In the genomic region with DNA sequence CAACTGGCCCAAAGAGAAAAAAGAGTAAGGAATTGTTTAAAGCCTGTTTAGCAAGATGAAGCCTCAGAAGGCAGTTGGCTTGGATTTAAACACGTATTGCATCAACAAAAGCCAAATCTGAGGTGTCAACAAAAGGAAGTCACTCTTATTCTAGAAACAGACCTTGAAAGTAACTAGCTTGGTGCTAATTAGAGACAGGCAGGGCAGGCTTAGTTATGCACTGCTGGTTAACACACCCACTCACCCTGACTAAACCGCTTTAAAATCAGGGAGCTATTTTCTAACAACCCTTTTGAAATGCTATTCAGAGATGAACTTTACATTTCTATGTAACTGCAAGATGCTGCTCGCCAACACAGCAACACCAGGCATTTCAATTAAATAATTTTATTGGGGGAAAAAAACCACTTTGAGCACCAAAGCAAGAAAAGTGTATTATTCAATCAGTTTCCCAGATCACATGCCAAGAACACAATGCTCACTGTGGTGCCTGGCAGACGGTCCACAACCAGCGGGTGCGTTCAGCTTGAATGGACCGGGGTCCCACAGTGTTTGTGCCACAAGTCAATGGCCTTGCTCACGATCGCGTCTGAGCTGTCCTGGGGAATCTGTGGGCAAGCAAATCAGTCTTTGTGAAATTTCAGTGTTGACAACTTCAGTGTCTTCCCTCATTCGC, we compare ENCODE assay signal across 9 cellular contexts. TPM values are rescaled to one million over a fixed set of nuclear protein-coding genes. Genes with fewer than 3 reads are reported as not detected.
DNase-seq lines count a peak whose midpoint lies in the region; ATAC-seq and TF ChIP-seq lines count a peak whose summit lies in the region.
"Had no signal": no experiment of that assay in that cellular context is flagged by ENCODE, and none has a peak within 500 bp of the region (broad histone marks: within the 10 kb centered on the region; RNA-seq: fewer than 3 reads in every experiment).

No MANE protein-coding gene starts in this region.

- ATAC-seq in GM19468 (IDR thresholded peaks at IDR 0.05; ENCODE audit: extremely low read depth, unreplicated experiment) (peak; percentile 34), IMR-90 (ENCODE audit: low read depth) (no peak), gastroesophageal sphincter (no peak), left colon (no peak)

- H3K4ac ChIP-seq in IMR-90 (ENCODE audit: low read depth, low read length): peak overlapping the region; percentile 74; the same call in 1 of the 2 replicates

- no peak overlapping the region for H4K8ac ChIP-seq in IMR-90 (ENCODE audit: low read depth in 2 of 2, low read length in 2 of 2)

- in situ Hi-C loops in IMR-90 (cut with MboI; ENCODE audit: low sequenced_read_pairs): no loop called here

- H2BK15ac ChIP-seq in IMR-90 (ENCODE audit: low read depth, low read length): no peak overlapping the region

- no peak overlapping the region for H3K23ac ChIP-seq in IMR-90 (ENCODE audit: low read depth, low read length)

- H3K27me3 ChIP-seq in BLaER1 treated with 17β-estradiol and CSF1 and Interleukin-3, amounts not matched to agents 10 nM and 100 nM: no peaks in the 10 kb centered on the region
- H3K27me3 ChIP-seq in IMR-90 (ENCODE audit: control insufficient read depth, insufficient read depth, low read length) (no peaks in the 10 kb centered on the region), gastroesophageal sphincter (no peaks in the 10 kb centered on the region)

- H2BK5ac ChIP-seq in IMR-90 (ENCODE audit: low read depth, low read length, poor library complexity, severe bottlenecking): no peak overlapping the region

- no peak overlapping the region for H2AK9ac ChIP-seq in IMR-90 (replicated peaks; ENCODE audit: low read depth, low read length, poor library complexity)

- no TSS peak for BruUV-seq in IMR-90 (replicated peaks; lab: Mats Ljungman, UMichigan)

- peak overlapping the region; percentile 68; the same call in 1 of the 2 replicates for H2AK5ac ChIP-seq in IMR-90 (ENCODE audit: low read depth, low read length)

- H2BK20ac ChIP-seq in IMR-90 (ENCODE audit: low read depth, low read length): peak overlapping the region; percentile 39; the same call in 1 of the 2 replicates

- peaks cover 8% of the 10 kb centered on the region for H3K9me1 ChIP-seq in IMR-90 (ENCODE audit: insufficient read depth, low read length)

- no peaks in the 10 kb centered on the region for H3K9me3 ChIP-seq in BLaER1 treated with 17β-estradiol and CSF1 and Interleukin-3, amounts not matched to agents 10 nM and 100 nM (replicated peaks in 1 of 11)
- no peaks in the 10 kb centered on the region for H3K9me3 ChIP-seq in IMR-90 (ENCODE audit: control insufficient read depth, insufficient read depth, low read length)
- H3K9me3 ChIP-seq in gastroesophageal sphincter: no peaks in the 10 kb centered on the region

- TF ChIP-seq RAD21 in IMR-90 (IDR thresholded peaks at IDR 0.05; ENCODE audit: low read length): no peak

- peak overlapping the region; percentile 71 to 92 (median 85) for H3K4me2 ChIP-seq in BLaER1 treated with 17β-estradiol and CSF1 and Interleukin-3, amounts not matched to agents 10 nM and 100 nM
- no peak overlapping the region for H3K4me2 ChIP-seq in IMR-90 (ENCODE audit: low read depth, low read length)

- H3K14ac ChIP-seq in IMR-90 (replicated peaks; ENCODE audit: low read depth, low read length): peak overlapping the region; percentile 49; the same call in 1 of the 2 replicates

- H3K4me1 ChIP-seq in BLaER1 treated with 17β-estradiol and CSF1 and Interleukin-3, amounts not matched to agents 10 nM and 100 nM: peaks cover 67 to 89% (median 81%) of the 10 kb centered on the region in 10 experiments
- peaks cover 10% of the 10 kb centered on the region for H3K4me1 ChIP-seq in IMR-90 (ENCODE audit: control insufficient read depth, insufficient read depth, low read length)
- H3K4me1 ChIP-seq in gastroesophageal sphincter: peaks cover 5 to 31% (median 8%) of the 10 kb centered on the region in 3 donors

- TF ChIP-seq CTCF in IMR-90 (conservative IDR thresholded peaks at IDR 0.05; ENCODE audit: low read depth, low read length): no peak
- TF ChIP-seq CTCF in gastroesophageal sphincter (IDR thresholded peaks at IDR 0.05): no peak

- dilution Hi-C loops in IMR-90 (cut with HindIII; ENCODE audit: low sequenced_read_pairs, unreplicated experiment): no loop called here

- peaks cover 6 to 14% of the 10 kb centered on the region in 2 experiments; a peak in 2 of 4 replicates for H3K79me1 ChIP-seq in IMR-90 (ENCODE audit: low read depth in 1 of 2, low read length in 2 of 2)

- no peaks in the 10 kb centered on the region for H4K20me1 ChIP-seq in BLaER1 treated with 17β-estradiol and CSF1 and Interleukin-3, amounts not matched to agents 10 nM and 100 nM
- no peaks in the 10 kb centered on the region for H4K20me1 ChIP-seq in IMR-90 (ENCODE audit: insufficient read depth, low read length)

- peaks cover 27 to 77% (median 63%) of the 10 kb centered on the region in 11 experiments; a peak in 21 of 22 replicates for H3K36me3 ChIP-seq in BLaER1 treated with 17β-estradiol and CSF1 and Interleukin-3, amounts not matched to agents 10 nM and 100 nM
- peaks cover 13% of the 10 kb centered on the region; the same call in 1 of the 2 replicates for H3K36me3 ChIP-seq in IMR-90 (ENCODE audit: control insufficient read depth, insufficient read depth, low read length)
- peaks cover 0 to 38% of the 10 kb centered on the region in 2 donors for H3K36me3 ChIP-seq in gastroesophageal sphincter

- no peak for TF ChIP-seq EP300 in gastroesophageal sphincter (IDR thresholded peaks at IDR 0.05)

- POLR2A ChIA-PET in IMR-90 (lab: Charles Lee; ENCODE audit: unreplicated experiment): no interaction called here

- intact Hi-C loops in IMR-90 (cut with micrococcal nuclease) (no loop called here), left colon (cut with DNase I, micrococcal nuclease) (no loop called here)

- no peak overlapping the region for H3K56ac ChIP-seq in IMR-90 (ENCODE audit: extremely low read depth, insufficient read depth, low read length)

- H2BK120ac ChIP-seq in IMR-90 (ENCODE audit: low read depth, low read length): peak overlapping the region; percentile 58; the same call in 1 of the 2 replicates

- DNase-seq in IMR-90 (no peak), SW480 (ENCODE audit: low spot score) (no peak), NCI-H2107 treated with DMSO at 0.1 percent for 48 hours (lab: John Stamatoyannopoulos, UW; ENCODE audit: unreplicated experiment) (no peak), left colon (no peak), AG08396 (ENCODE audit: low spot score) (no peak)
- DNase-seq: activated CD4-positive, alpha-beta memory T cell treated with anti-CD3 and anti-CD28 coated beads for 36 hours had no signal

- TF ChIP-seq POLR2A in IMR-90 (IDR thresholded peaks at IDR 0.05; ENCODE audit: low read depth, low read length): no peak
- no peak for TF ChIP-seq POLR2A in gastroesophageal sphincter (IDR thresholded peaks at IDR 0.05)

- H3K18ac ChIP-seq in IMR-90 (ENCODE audit: low read depth, low read length): no peak overlapping the region

- H4K5ac ChIP-seq in IMR-90 (ENCODE audit: low read depth, low read length): no peak overlapping the region

- CTCF ChIA-PET in IMR-90 (lab: Yijun Ruan, JAX): no interaction called here

- H2AFZ ChIP-seq in IMR-90 (replicated peaks; ENCODE audit: low read length, poor library complexity): no peak overlapping the region

- H4K91ac ChIP-seq in IMR-90 (ENCODE audit: insufficient read depth, low read depth, low read length): no peak overlapping the region

- H3K27ac ChIP-seq in BLaER1 treated with 17β-estradiol and CSF1 and Interleukin-3, amounts not matched to agents 10 nM and 100 nM: peak overlapping the region; percentile 86 to 97 (median 92); a peak in 21 of 22 replicates
- H3K27ac ChIP-seq in IMR-90 (ENCODE audit: insufficient read depth, low read length) (no peak overlapping the region), gastroesophageal sphincter (peak overlapping the region in 3 of 4 donors; percentile 72 to 80 (median 76))

- peak overlapping the region in 10 of 11 experiments; percentile 67 to 82 (median 77); a peak in 17 of 22 replicates for H3K9ac ChIP-seq in BLaER1 treated with 17β-estradiol and CSF1 and Interleukin-3, amounts not matched to agents 10 nM and 100 nM
- no peak overlapping the region for H3K9ac ChIP-seq in IMR-90 (ENCODE audit: low read depth, low read length)

- no peak overlapping the region for H3K4me3 ChIP-seq in BLaER1 treated with 17β-estradiol and CSF1 and Interleukin-3, amounts not matched to agents 10 nM and 100 nM
- no peak overlapping the region for H3K4me3 ChIP-seq in IMR-90 (ENCODE audit: insufficient read depth, low read depth, low read length)
- H3K4me3 ChIP-seq in gastroesophageal sphincter: no peak overlapping the region

- 90% methylated on average over 8 of the region's 11 CpGs; no CpG with 5 or more reads in 1 of the 2 experiments for WGBS in IMR-90 (ENCODE audit: extremely low coverage in 2 of 2, insufficient read length in 1 of 2), 2 experiments
- 17 to 70% methylated on average over 2 to 10 of the region's 11 CpGs for WGBS in gastroesophageal sphincter (ENCODE audit: low coverage in 1 of 2), 2 donors

TF ChIP-seq in IMR-90, 13 proteins besides CTCF, POLR2A, EP300 and RAD21:
- no peak for TF ChIP-seq SMC3 (IDR thresholded peaks at IDR 0.05; ENCODE audit: low read depth, low read length)
- no peak for TF ChIP-seq MAZ (IDR thresholded peaks at IDR 0.05; ENCODE audit: borderline replicate concordance, low read depth, low read length)
- no peak for TF ChIP-seq USF2 (IDR thresholded peaks at IDR 0.05; ENCODE audit: low read depth, low read length)
- TF ChIP-seq FOS (IDR thresholded peaks at IDR 0.05; ENCODE audit: low read depth, low read length): no peak

RNA-seq across cellular contexts. Expression of gene TBC1D7, which starts 23.6 kb away (rescaled TPM):
- 14.3 and 16.4 TPM in 2 replicates for total RNA-seq in IMR-90 (2012; rRNA removed)
- 17.6 and 22.6 TPM in 2 replicates for polyA plus RNA-seq in IMR-90 (2012; rRNA removed)
- polyA plus RNA-seq in IMR-90 (2012; cell fraction: cytosol; rRNA removed): 9.8 and 23.1 TPM in 2 replicates
- polyA plus RNA-seq in IMR-90 (2012; cell fraction: nucleus; rRNA removed; ENCODE audit: low replicate concordance): 3.2 and 15.3 TPM in 2 replicates
- 10 to 100 TPM in 1 of 4 donors, 1 to 10 TPM in 3; 5.1 to 14.5 (median 7.3) TPM for total RNA-seq in gastroesophageal sphincter
- 10 to 100 TPM; 20.9 to 22.1 TPM for total RNA-seq in left colon
